Comparison of ENCODE assay signal across 8 cellular contexts in genomic region chr6:7615611-7616383, GRCh38. TPM values are rescaled to one million over a fixed set of nuclear protein-coding genes. Genes with fewer than 3 reads are reported as not detected.
DNase-seq lines count a peak whose midpoint lies in the region; ATAC-seq and TF ChIP-seq lines count a peak whose summit lies in the region.

No MANE protein-coding gene starts in this region.

- 26% methylated on average over 7 of the region's 7 CpGs for WGBS in suprapubic skin

- H3K9me3 ChIP-seq in suprapubic skin, result no peaks in the 10 kb centered on the region

- H3K27me3 ChIP-seq in suprapubic skin, result no peaks in the 10 kb centered on the region

- no peak for TF ChIP-seq POLR2A in suprapubic skin (IDR thresholded peaks at IDR 0.05)

- H3K4me1 ChIP-seq in suprapubic skin, result peaks cover 17% of the 10 kb centered on the region

- no peak overlapping the region for H3K4me3 ChIP-seq in suprapubic skin

- TF ChIP-seq EP300 in suprapubic skin (IDR thresholded peaks at IDR 0.05), result no peak

- peak; percentile 59 to 68 for TF ChIP-seq CTCF in suprapubic skin (IDR thresholded peaks at IDR 0.05)

- ATAC-seq in HG02852 (IDR thresholded peaks at IDR 0.05; ENCODE audit: unreplicated experiment), result no peak

- DNase-seq in NCI-H82 (lab: John Stamatoyannopoulos, UW) (peak; percentile 74), NCI-H82 treated with DMSO at 0.1 percent for 48 hours (lab: John Stamatoyannopoulos, UW; ENCODE audit: unreplicated experiment) (no peak), HT-29 (ENCODE audit: low spot score) (peak; percentile 77), RPMI8226 (peak; percentile 77), cerebellum (ENCODE audit: low spot score) (peak; percentile 36), left kidney (ENCODE audit: low read depth, low spot score) (peak; percentile 78), suprapubic skin (ENCODE audit: low spot score in 2 of 2) (no peak)

- no peak overlapping the region for H3K27ac ChIP-seq in suprapubic skin

- peaks cover 23% of the 10 kb centered on the region for H3K36me3 ChIP-seq in suprapubic skin

RNA-seq across cellular contexts. Expression of gene SNRNP48, which starts 25.8 kb away (rescaled TPM):
- 7.6 and 9.3 TPM in 2 replicates for total RNA-seq in HT-29 (2014; rRNA removed; shearing (Covaris generic))
- 21.5 TPM for total RNA-seq in cerebellum
- total RNA-seq in suprapubic skin, result 10 to 100 TPM in 2 of 4 donors, 1 to 10 TPM in 2; 7.9 to 12.4 (median 9.7) TPM

Comparison
In these comparisons a context has a peak if more than half of its experiments do, and no peak if none do; other contexts are left out.
1. DNase-seq: peak in NCI-H82 (single experiment), HT-29 (single experiment), RPMI8226 (single experiment), cerebellum (single experiment) and left kidney (single experiment); none in NCI-H82 treated with DMSO at 0.1 percent for 48 hours (single experiment) and suprapubic skin (0 of 2).